1 cellular context compared by ENCODE assay signal in genomic region chr1:59046730-59047157, GRCh38.
TF ChIP-seq lines count a peak whose summit lies in the region.

No MANE protein-coding gene starts in this region.

TF ChIP-seq in GM23338, 12 proteins besides CTCF, POLR2A, EP300 and RAD21 (continued from another document):
- no peak for TF ChIP-seq ZNF462 (CRISPR knock-in tag; IDR thresholded peaks at IDR 0.05)
- no peak for TF ChIP-seq EZH2 (IDR thresholded peaks at IDR 0.05; ENCODE audit: low read depth, unreplicated experiment)
- TF ChIP-seq STAT1 (IDR thresholded peaks at IDR 0.05; ENCODE audit: unreplicated experiment), result no peak
- TF ChIP-seq, protein P1, sequence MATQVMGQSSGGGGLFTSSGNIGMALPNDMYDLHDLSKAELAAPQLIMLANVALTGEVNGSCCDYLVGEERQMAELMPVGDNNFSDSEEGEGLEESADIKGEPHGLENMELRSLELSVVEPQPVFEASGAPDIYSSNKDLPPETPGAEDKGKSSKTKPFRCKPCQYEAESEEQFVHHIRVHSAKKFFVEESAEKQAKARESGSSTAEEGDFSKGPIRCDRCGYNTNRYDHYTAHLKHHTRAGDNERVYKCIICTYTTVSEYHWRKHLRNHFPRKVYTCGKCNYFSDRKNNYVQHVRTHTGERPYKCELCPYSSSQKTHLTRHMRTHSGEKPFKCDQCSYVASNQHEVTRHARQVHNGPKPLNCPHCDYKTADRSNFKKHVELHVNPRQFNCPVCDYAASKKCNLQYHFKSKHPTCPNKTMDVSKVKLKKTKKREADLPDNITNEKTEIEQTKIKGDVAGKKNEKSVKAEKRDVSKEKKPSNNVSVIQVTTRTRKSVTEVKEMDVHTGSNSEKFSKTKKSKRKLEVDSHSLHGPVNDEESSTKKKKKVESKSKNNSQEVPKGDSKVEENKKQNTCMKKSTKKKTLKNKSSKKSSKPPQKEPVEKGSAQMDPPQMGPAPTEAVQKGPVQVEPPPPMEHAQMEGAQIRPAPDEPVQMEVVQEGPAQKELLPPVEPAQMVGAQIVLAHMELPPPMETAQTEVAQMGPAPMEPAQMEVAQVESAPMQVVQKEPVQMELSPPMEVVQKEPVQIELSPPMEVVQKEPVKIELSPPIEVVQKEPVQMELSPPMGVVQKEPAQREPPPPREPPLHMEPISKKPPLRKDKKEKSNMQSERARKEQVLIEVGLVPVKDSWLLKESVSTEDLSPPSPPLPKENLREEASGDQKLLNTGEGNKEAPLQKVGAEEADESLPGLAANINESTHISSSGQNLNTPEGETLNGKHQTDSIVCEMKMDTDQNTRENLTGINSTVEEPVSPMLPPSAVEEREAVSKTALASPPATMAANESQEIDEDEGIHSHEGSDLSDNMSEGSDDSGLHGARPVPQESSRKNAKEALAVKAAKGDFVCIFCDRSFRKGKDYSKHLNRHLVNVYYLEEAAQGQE (IDR thresholded peaks at IDR 0.05; ENCODE audit: unreplicated experiment), result no peak
- TF ChIP-seq NANOG (IDR thresholded peaks at IDR 0.05; ENCODE audit: borderline replicate concordance), result no peak
- no peak for TF ChIP-seq CREB1 (CRISPR knock-in tag; IDR thresholded peaks at IDR 0.05; ENCODE audit: low read depth)
- TF ChIP-seq ZNF331 (CRISPR knock-in tag; IDR thresholded peaks at IDR 0.05; ENCODE audit: low read depth), result no peak
